8 cellular contexts compared by ENCODE assay signal in genomic region chr9:131193051-131193450, GRCh38.
"Had no signal": no experiment of that assay in that cellular context is flagged by ENCODE, and none has a peak within 500 bp of the region (broad histone marks: within the 10 kb centered on the region; RNA-seq: fewer than 3 reads in every experiment).

No MANE protein-coding gene starts in this region.

- ATAC-seq: HepG2 had no signal

- H3K27me3 Mint-ChIP-seq: IgD-negative memory B cell had no signal

- H3K27ac ChIP-seq: GM23248, HL-60 had no signal

- H3K27ac Mint-ChIP-seq: H9 had no signal

- H3K4me3 Mint-ChIP-seq: H9, IgD-negative memory B cell had no signal

- DNase-seq: GM23248, GOT3, H9, HCEC 1CT, KG1 had no signal

- H3K4me3 ChIP-seq: GM23248 had no signal

- H3K4me1 Mint-ChIP-seq: H9 had no signal

- H3K9me3 Mint-ChIP-seq: H9, IgD-negative memory B cell had no signal
